ENCODE assay signal across 17 cellular contexts in genomic region chr2:239131521-239131920, GRCh38.
DNase-seq lines count a peak whose midpoint lies in the region; ATAC-seq and TF ChIP-seq lines count a peak whose summit lies in the region.
"Had no signal": no experiment of that assay in that cellular context is flagged by ENCODE, and none has a peak within 500 bp of the region (broad histone marks: within the 10 kb centered on the region; RNA-seq: fewer than 3 reads in every experiment).

No MANE protein-coding gene starts in this region.

- H3K4me1 Mint-ChIP-seq in type B pancreatic cell (ENCODE audit: unreplicated experiment): peaks cover 10% of the 10 kb centered on the region
- H3K4me1 Mint-ChIP-seq in activated T-helper 17 cell treated with anti-CD3 and anti-CD28 coated beads, Interleukin-2, amount 50 U/mL, for 72 hours: no peaks in the 10 kb centered on the region
- H3K4me1 Mint-ChIP-seq: B cell, H9 had no signal

- no peaks in the 10 kb centered on the region for H3K9me3 Mint-ChIP-seq in type B pancreatic cell
- peaks cover 4% of the 10 kb centered on the region for H3K9me3 Mint-ChIP-seq in activated T-helper 17 cell treated with anti-CD3 and anti-CD28 coated beads, Interleukin-2, amount 50 U/mL, for 72 hours
- H3K9me3 Mint-ChIP-seq: CD4-positive, alpha-beta T cell; H9 had no signal

- peaks cover 23% of the 10 kb centered on the region for H3K36me3 Mint-ChIP-seq in type B pancreatic cell
- peaks cover 87% of the 10 kb centered on the region for H3K36me3 Mint-ChIP-seq in activated T-helper 17 cell treated with anti-CD3 and anti-CD28 coated beads, Interleukin-2, amount 50 U/mL, for 72 hours (ENCODE audit: low read depth)

- H3K27me3 Mint-ChIP-seq in type B pancreatic cell: no peaks in the 10 kb centered on the region
- H3K27me3 Mint-ChIP-seq in activated T-helper 17 cell treated with anti-CD3 and anti-CD28 coated beads, Interleukin-2, amount 50 U/mL, for 72 hours: no peaks in the 10 kb centered on the region
- H3K27me3 Mint-ChIP-seq: B cell; CD4-positive, alpha-beta T cell had no signal

- intact Hi-C loops in Right ventricle myocardium superior (cut with DNase I) (no loop called here), Right ventricle myocardium inferior (cut with DNase I) (no loop called here), posterior cingulate gyrus (cut with DNase I) (loop anchor here (10.0 kb wide), 1 partner anchor 263 kb away; no protein-coding TSS in a partner anchor)

- H3K4me3 Mint-ChIP-seq in type B pancreatic cell: no peak overlapping the region
- no peak overlapping the region for H3K4me3 Mint-ChIP-seq in activated T-helper 17 cell treated with anti-CD3 and anti-CD28 coated beads, Interleukin-2, amount 50 U/mL, for 72 hours
- H3K4me3 Mint-ChIP-seq: B cell; CD4-positive, alpha-beta T cell; H9 had no signal

- ATAC-seq in Right ventricle myocardium superior (ENCODE audit: poor library complexity) (no peak), Right ventricle myocardium inferior (no peak)
- no peak for ATAC-seq in activated T-helper 17 cell treated with anti-CD3 and anti-CD28 coated beads, Interleukin-2, amount 50 U/mL, for 72 hours (replicated peaks)
- ATAC-seq: GM12878 had no signal

- DNase-seq in Right ventricle myocardium superior (peak; percentile 40), Right ventricle myocardium inferior (ENCODE audit: missing footprints) (no peak), hypothalamus (lab: John Stamatoyannopoulos, UW) (peak in 38 of 51 donors; percentile 26 to 84 (median 55)), posterior cingulate gyrus (peak in 9 of 10 donors; percentile 57 to 96 (median 76)), type B pancreatic cell (ENCODE audit: extremely low spot score, unreplicated experiment) (no peak), NCI-H2227 (lab: John Stamatoyannopoulos, UW; ENCODE audit: unreplicated experiment) (no peak), SK-N-DZ (ENCODE audit: low spot score) (no peak)
- DNase-seq: Calu3; CD4-positive, alpha-beta T cell; H9; IMR-90; NCI-H1048; NCI-H1436 treated with DMSO at 0.1 percent for 48 hours; NCI-H2081 had no signal

- no peak for TF ChIP-seq CTCF in type B pancreatic cell (conservative IDR thresholded peaks at IDR 0.05)

- H3K27ac Mint-ChIP-seq in type B pancreatic cell: peak overlapping the region; percentile 51
- no peak overlapping the region for H3K27ac Mint-ChIP-seq in activated T-helper 17 cell treated with anti-CD3 and anti-CD28 coated beads, Interleukin-2, amount 50 U/mL, for 72 hours
- H3K27ac Mint-ChIP-seq: B cell; CD4-positive, alpha-beta T cell had no signal

Comparison
In these comparisons a context has a peak if more than half of its experiments do, and no peak if none do; other contexts are left out.
1. DNase-seq: peak in Right ventricle myocardium superior (single experiment), hypothalamus (38 of 51) and posterior cingulate gyrus (9 of 10); none in Right ventricle myocardium inferior (single experiment), type B pancreatic cell (single experiment), NCI-H2227 (single experiment) and SK-N-DZ (single experiment).